ENCODE assay signal across 8 cellular contexts in the genomic region with DNA sequence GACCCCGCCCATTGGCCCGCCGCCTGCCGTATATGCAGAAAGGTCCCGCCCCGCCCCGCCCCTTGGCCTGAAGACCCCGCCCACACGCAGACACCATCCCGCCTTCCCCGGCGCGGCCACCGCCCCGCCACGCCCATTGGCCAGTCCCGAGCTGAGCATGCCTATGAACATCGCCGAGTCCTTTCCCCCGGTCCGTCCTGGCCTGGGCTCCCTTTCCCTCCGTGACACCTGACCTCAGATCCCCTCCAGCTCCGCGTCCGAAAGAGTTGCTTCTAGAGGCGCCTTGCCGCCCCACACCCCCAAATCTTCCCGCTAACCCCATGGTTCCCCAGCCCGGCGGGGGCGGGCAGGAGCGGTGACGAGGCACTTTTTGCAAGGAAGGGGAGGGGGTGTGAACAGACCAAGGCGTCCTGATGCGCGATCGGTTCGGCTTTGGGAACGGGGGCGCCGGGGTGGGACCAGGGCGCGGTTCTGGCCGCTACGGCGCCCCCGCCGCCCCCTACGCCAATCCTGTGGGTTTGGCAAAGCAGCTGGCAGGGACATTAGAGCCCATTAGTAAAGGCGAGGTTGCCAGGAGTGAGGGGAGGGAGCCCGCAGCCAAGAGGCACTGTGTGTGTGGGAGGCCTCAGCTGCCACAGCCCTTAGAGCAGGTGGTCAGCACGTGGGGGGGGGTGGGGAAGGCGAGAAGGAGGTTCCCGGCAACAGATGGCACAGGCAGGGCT. TPM values are rescaled to one million over a fixed set of nuclear protein-coding genes. Genes with fewer than 3 reads are reported as not detected.
A peak's percentile ranks its signal among the peaks of the same experiment; 100 is the strongest.
DNase-seq lines count a peak whose midpoint lies in the region; ATAC-seq and TF ChIP-seq lines count a peak whose summit lies in the region.

No MANE protein-coding gene starts in this region.

- H3K9ac ChIP-seq in Karpas-422 (ENCODE audit: low read length) = peak overlapping the region; percentile 99

- peaks cover 38% of the 10 kb centered on the region for H3K79me2 ChIP-seq in Karpas-422 (ENCODE audit: low read length)

- peak overlapping the region; percentile 94 for H3K4me3 Mint-ChIP-seq in CD4-positive, alpha-beta T cell
- H3K4me3 Mint-ChIP-seq in naive B cell = peak overlapping the region; percentile 86 to 97 (median 92)

- TF ChIP-seq POLR2A in esophagus squamous epithelium (IDR thresholded peaks at IDR 0.05) = peak in 2 of 4 donors; percentile 16 to 18

- no peak for TF ChIP-seq CTCF in CD4-positive, alpha-beta T cell (IDR thresholded peaks at IDR 0.05)
- TF ChIP-seq CTCF in Panc1 (IDR thresholded peaks at IDR 0.05) (no peak), esophagus squamous epithelium (IDR thresholded peaks at IDR 0.05) (no peak)

- WGBS in esophagus squamous epithelium, 2 donors = 1 to 5% methylated on average over 12 to 15 of the region's 54 CpGs

- H3K4me2 ChIP-seq in Karpas-422 (ENCODE audit: low read depth, low read length, poor library complexity, severe bottlenecking) = peak overlapping the region; percentile 98

- intact Hi-C loops in CD4-positive, alpha-beta T cell (cut with DNase I, micrococcal nuclease) = loop anchor here (1.0 to 2.0 kb wide), 4 partner anchors 24 to 60 kb away; partner anchors contain the start of genes ACTMAP (in 1 of the 2), COQ8B (in 1 of the 2), ITPKC (in 1 of the 2) and SNRPA (in 1 of the 2)
- intact Hi-C loops in Panc1 (cut with micrococcal nuclease; ENCODE audit: unreplicated experiment) (no loop called here), esophagus squamous epithelium (cut with DNase I) (no loop called here)

- H3K9me3 Mint-ChIP-seq in CD4-positive, alpha-beta T cell = no peaks in the 10 kb centered on the region
- no peaks in the 10 kb centered on the region for H3K9me3 Mint-ChIP-seq in naive B cell

- no peaks in the 10 kb centered on the region for H3K9me2 ChIP-seq in Karpas-422 (replicated peaks; ENCODE audit: insufficient read depth, low read length)

- CTCF ChIA-PET in CD4-positive, alpha-beta T cell (lab: Charles Lee) = interaction anchor here (1.0 kb wide), 1 partner anchor 108 kb away, joined by 3 read pairs; the partner anchor contains the start of gene EGLN2
- CTCF ChIA-PET in Panc1 (lab: Charles Lee) = interaction anchor here (0.5 to 0.7 kb wide), 2 partner anchors 86 to 514 kb away, joined by 3 to 4 read pairs; no protein-coding TSS in a partner anchor

- peaks cover 15% of the 10 kb centered on the region; the same call in 1 of the 2 replicates for H4K20me1 ChIP-seq in Karpas-422 (ENCODE audit: insufficient read depth, low read depth, low read length)

- H3K36me3 Mint-ChIP-seq in CD4-positive, alpha-beta T cell (ENCODE audit: low read depth) = peaks cover 10% of the 10 kb centered on the region
- H3K36me3 Mint-ChIP-seq in naive B cell = peaks cover under 1% of the 10 kb centered on the region in 2 donors

- in situ Hi-C loops in Panc1 (cut with HindIII; ENCODE audit: low pct_unique_long_range_greater_than_20kb, low sequenced_read_pairs) = no loop called here

- peaks cover 50% of the 10 kb centered on the region for H3K4me1 ChIP-seq in Karpas-422 (ENCODE audit: low read length)
- H3K4me1 ChIP-seq in Panc1 (ENCODE audit: control insufficient read depth, insufficient read depth, low read length) = peaks cover 9% of the 10 kb centered on the region
- peaks cover 27 to 53% (median 37%) of the 10 kb centered on the region in 3 donors for H3K4me1 ChIP-seq in esophagus squamous epithelium

- H3K4me3 ChIP-seq in Karpas-422 (ENCODE audit: low read length) (peak overlapping the region; percentile 97), Panc1 (ENCODE audit: low read depth in 2 of 2, low read length in 2 of 2) (peak overlapping the region; percentile 58 to 59), esophagus squamous epithelium (peak overlapping the region; percentile 72 to 90 (median 84))

- ATAC-seq in CD4-positive, alpha-beta T cell (ENCODE audit: poor library complexity) = peak; percentile 85
- peak; percentile 59 for ATAC-seq in GM21423 (IDR thresholded peaks at IDR 0.05; ENCODE audit: unreplicated experiment)
- ATAC-seq in Panc1 = peak; percentile 92
- peak; percentile 50 to 54 for ATAC-seq in naive B cell (ENCODE audit: low read depth in 2 of 2)

- no peak overlapping the region for H3K27ac ChIP-seq in CD4-positive, alpha-beta T cell (ENCODE audit: low read depth, low read length)
- H3K27ac ChIP-seq in Karpas-422 (ENCODE audit: low read length) (peak overlapping the region; percentile 88), Panc1 (ENCODE audit: low read length) (peak overlapping the region; percentile 81), esophagus squamous epithelium (peak overlapping the region; percentile 91 to 94 (median 94))

- peak; percentile 72 to 85 (median 82) for DNase-seq in CD4-positive, alpha-beta T cell
- peak; percentile 96 for DNase-seq in Karpas-422
- no peak for DNase-seq in Panc1 (ENCODE audit: low read depth, low spot score)
- DNase-seq in activated T-helper 1 cell treated with Interleukin-2 at 50 U/mL for 16 hours (ENCODE audit: low read depth) = peak; percentile 82
- DNase-seq in esophagus squamous epithelium (lab: John Stamatoyannopoulos, UW) = peak; percentile 76
- DNase-seq in naive B cell = peak; percentile 78
- peak; percentile 71 to 86 for DNase-seq in stimulated activated CD8-positive, alpha-beta memory T cell treated with anti-CD3 and anti-CD28 coated beads, Interleukin-7, amount 100 ng/mL, for 4 hours (ENCODE audit: low read depth in 2 of 2)

- H3K9me3 ChIP-seq in CD4-positive, alpha-beta T cell (ENCODE audit: control insufficient read depth, low read length) = no peaks in the 10 kb centered on the region
- H3K9me3 ChIP-seq in Karpas-422 (ENCODE audit: low read length) (no peaks in the 10 kb centered on the region), Panc1 (ENCODE audit: control insufficient read depth, insufficient read depth, low read depth, low read length) (no peaks in the 10 kb centered on the region), esophagus squamous epithelium (no peaks in the 10 kb centered on the region)

- H3K36me3 ChIP-seq in Karpas-422 (ENCODE audit: insufficient read depth, low read length) = peaks cover 10% of the 10 kb centered on the region
- H3K36me3 ChIP-seq in Panc1 (ENCODE audit: control insufficient read depth, insufficient read depth, low read length) = no peaks in the 10 kb centered on the region
- H3K36me3 ChIP-seq in esophagus squamous epithelium = peaks cover 0 to 53% (median 6%) of the 10 kb centered on the region in 3 donors

- peak overlapping the region; percentile 54 for H3K27ac Mint-ChIP-seq in CD4-positive, alpha-beta T cell
- peak overlapping the region; percentile 61 to 95 (median 94) for H3K27ac Mint-ChIP-seq in naive B cell

- peak overlapping the region; percentile 91; the same call in 1 of the 2 replicates for H2AFZ ChIP-seq in Karpas-422 (ENCODE audit: low read length)

- no TSS peak for BruUV-seq in Panc1 (replicated peaks; lab: Mats Ljungman, UMichigan)

- H3K27me3 Mint-ChIP-seq in CD4-positive, alpha-beta T cell = no peaks in the 10 kb centered on the region
- H3K27me3 Mint-ChIP-seq in naive B cell = no peaks in the 10 kb centered on the region

- no peaks in the 10 kb centered on the region for H3K27me3 ChIP-seq in CD4-positive, alpha-beta T cell (ENCODE audit: control insufficient read depth, insufficient read depth, low read length)
- no peaks in the 10 kb centered on the region for H3K27me3 ChIP-seq in Karpas-422 (ENCODE audit: low read length)
- H3K27me3 ChIP-seq in Panc1 (ENCODE audit: control insufficient read depth, insufficient read depth, low read length) = no peaks in the 10 kb centered on the region
- H3K27me3 ChIP-seq in esophagus squamous epithelium = no peaks in the 10 kb centered on the region

- H3K4me1 Mint-ChIP-seq in CD4-positive, alpha-beta T cell (ENCODE audit: low read depth) = peaks cover 6% of the 10 kb centered on the region
- peaks cover 7 to 14% (median 13%) of the 10 kb centered on the region in 3 donors for H3K4me1 Mint-ChIP-seq in naive B cell

- POLR2A ChIA-PET in CD4-positive, alpha-beta T cell (lab: Charles Lee) = interaction anchor here (0.8 to 1.3 kb wide), 5 partner anchors 27 to 280 kb away, joined by 3 to 5 read pairs (median 4); partner anchors contain the start of gene EGLN2
- POLR2A ChIA-PET in Panc1 (lab: Charles Lee) = no interaction called here

RNA-seq across cellular contexts. Expression of gene NUMBL, which starts 0.4 kb away (rescaled TPM):
- 1 to 10 TPM; 5.2 to 5.4 TPM for total RNA-seq in CD4-positive, alpha-beta T cell
- 26.9 and 33.8 TPM in 2 replicates for total RNA-seq in Karpas-422 (2014; rRNA removed; shearing (Covaris generic); ENCODE audit: low replicate concordance)
- total RNA-seq in Panc1 (2021; ENCODE audit: unreplicated experiment) (27.6 TPM), esophagus squamous epithelium (10 to 100 TPM; 11.2 to 20.8 (median 15.8) TPM)
- 31.1 TPM for polyA plus RNA-seq in Panc1 (2012; ENCODE audit: insufficient read length)
- polyA plus RNA-seq in naive B cell (ENCODE audit: low read depth in 6 of 6) = 1 to 10 TPM in 3 of 6 donors, under 1 TPM in 2, not detected in 1; 0.27 to 2.6 (median 1.5) TPM

RNA-seq across cellular contexts. Expression of gene COQ8B, which starts 25.8 kb away (rescaled TPM):
- total RNA-seq in CD4-positive, alpha-beta T cell = 10 to 100 TPM; 16.4 to 18.3 TPM
- total RNA-seq in Karpas-422 (2014; rRNA removed; shearing (Covaris generic); ENCODE audit: low replicate concordance) = 31.3 and 58.0 TPM in 2 replicates
- total RNA-seq in Panc1 (2021; ENCODE audit: unreplicated experiment) = 15.6 TPM
- polyA plus RNA-seq in Panc1 (2012; ENCODE audit: insufficient read length) = 18.5 TPM
- 10 to 100 TPM; 19.3 to 64.1 (median 33.3) TPM for total RNA-seq in esophagus squamous epithelium
- polyA plus RNA-seq in naive B cell (ENCODE audit: low read depth in 6 of 6) = 10 to 100 TPM; 13.8 to 26.5 (median 22.2) TPM

RNA-seq across cellular contexts. Expression of gene ITPKC, which starts 26.1 kb away (rescaled TPM):
- total RNA-seq in CD4-positive, alpha-beta T cell = 1 to 10 TPM; 3.7 to 4.5 TPM
- 5.9 and 9.2 TPM in 2 replicates for total RNA-seq in Karpas-422 (2014; rRNA removed; shearing (Covaris generic); ENCODE audit: low replicate concordance)
- total RNA-seq in Panc1 (2021; ENCODE audit: unreplicated experiment) (7.2 TPM), esophagus squamous epithelium (100 to 1,000 TPM in 2 of 4 donors, 10 to 100 TPM in 2; 58.5 to 127 (median 95.7) TPM)
- polyA plus RNA-seq in Panc1 (2012; ENCODE audit: insufficient read length) = 9.1 TPM
- 10 to 100 TPM in 1 of 6 donors, 1 to 10 TPM in 4, not detected in 1; 4.5 to 13.6 (median 6.0) TPM for polyA plus RNA-seq in naive B cell (ENCODE audit: low read depth in 6 of 6)

RNA-seq across cellular contexts. Expression of gene ACTMAP, which starts 59.4 kb away (rescaled TPM):
- total RNA-seq in CD4-positive, alpha-beta T cell = 1 to 10 TPM; 3.9 to 5.7 TPM
- 3.1 and 5.8 TPM in 2 replicates for total RNA-seq in Karpas-422 (2014; rRNA removed; shearing (Covaris generic); ENCODE audit: low replicate concordance)
- total RNA-seq in Panc1 (2021; ENCODE audit: unreplicated experiment) (5.5 TPM), esophagus squamous epithelium (1 to 10 TPM; 2.1 to 2.8 (median 2.4) TPM)
- polyA plus RNA-seq in Panc1 (2012; ENCODE audit: insufficient read length) = 8.5 TPM
- polyA plus RNA-seq in naive B cell (ENCODE audit: low read depth in 6 of 6) = 1 to 10 TPM; 1.9 to 5.6 (median 4.7) TPM

Comparison
In these comparisons a context has a peak if more than half of its experiments do, and no peak if none do; other contexts are left out.
1. intact Hi-C loops: an anchor here in CD4-positive, alpha-beta T cell (1.0 to 2.0 kb wide); none called in Panc1 and esophagus squamous epithelium.